Comparison of ENCODE assay signal across 1 cellular context in genomic region chr10:119724630-119725549, GRCh38.
TF ChIP-seq lines count a peak whose summit lies in the region.

No MANE protein-coding gene starts in this region.

TF ChIP-seq in Ishikawa, 13 proteins besides CTCF, POLR2A, EP300 and RAD21 (continued from another document):
- peak; percentile 70 for TF ChIP-seq TAF1 (IDR thresholded peaks at IDR 0.05; ENCODE audit: low read depth)
- TF ChIP-seq NFIC (IDR thresholded peaks at IDR 0.05) = no peak
- no peak; the same call in 1 of the 2 replicates for TF ChIP-seq FOXM1 (IDR thresholded peaks at IDR 0.05; ENCODE audit: borderline replicate concordance, low read depth)
